In the genomic region with DNA sequence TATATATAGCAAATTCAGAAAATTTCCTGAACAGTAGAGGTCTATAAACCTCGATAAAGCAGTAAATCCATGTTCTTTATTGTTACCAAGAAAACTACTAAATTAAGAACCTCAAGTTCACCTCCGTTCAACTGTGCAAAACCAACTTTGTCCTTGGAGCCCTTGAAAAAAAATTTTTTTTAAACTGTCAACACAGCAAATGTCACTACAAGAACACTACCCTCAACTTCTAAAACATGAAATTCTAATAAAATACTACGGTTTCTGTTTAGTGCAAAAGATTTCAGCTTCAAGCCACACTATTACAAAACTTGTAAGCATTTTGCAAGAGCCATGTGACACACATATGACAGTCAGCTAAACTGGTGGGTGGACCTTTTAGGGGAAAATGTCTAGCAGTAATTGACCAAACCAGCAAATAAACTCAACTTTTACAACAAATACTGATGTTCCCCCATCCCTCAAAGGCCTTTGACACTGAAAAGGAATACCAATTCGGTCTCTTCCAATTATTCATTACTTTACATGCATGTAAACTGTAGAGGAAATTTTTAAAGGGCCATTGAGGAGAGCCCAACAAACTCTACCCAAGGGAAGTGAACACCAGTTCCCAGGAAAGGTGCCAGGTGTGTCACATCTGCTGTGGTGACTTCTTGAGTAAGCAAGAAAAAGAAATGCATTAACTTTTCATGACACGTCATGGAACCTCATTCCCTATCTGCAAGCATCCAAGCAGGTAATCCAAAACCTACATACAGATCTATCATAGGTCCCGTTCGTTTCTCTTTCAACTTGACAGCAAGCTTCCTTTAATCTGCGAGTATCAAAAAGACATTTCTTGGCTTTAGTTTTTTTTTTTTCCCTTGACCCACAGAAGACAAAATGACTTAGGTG, we compare ENCODE assay signal across 8 cellular contexts. TPM values are rescaled to one million over a fixed set of nuclear protein-coding genes. Genes with fewer than 3 reads are reported as not detected.
DNase-seq lines count a peak whose midpoint lies in the region; ATAC-seq and TF ChIP-seq lines count a peak whose summit lies in the region.

No MANE protein-coding gene starts in this region.

- no peak for TF ChIP-seq CTCF in VCaP (conservative IDR thresholded peaks at IDR 0.05)
- TF ChIP-seq CTCF in fibroblast of villous mesenchyme (IDR thresholded peaks at IDR 0.05; ENCODE audit: insufficient read depth, low read depth, low read length), result no peak

- peak overlapping the region; percentile 97 for H3K9ac ChIP-seq in rectal smooth muscle tissue (ENCODE audit: low read length)

- H3K27ac ChIP-seq in VCaP, result peak overlapping the region; percentile 91
- H3K27ac ChIP-seq in rectal smooth muscle tissue (ENCODE audit: low read depth, low read length), result peak overlapping the region; percentile 99

- H3K4me3 ChIP-seq in fibroblast of villous mesenchyme (ENCODE audit: low read depth, low read length), result peak overlapping the region; percentile 100
- peak overlapping the region; percentile 99 for H3K4me3 ChIP-seq in rectal smooth muscle tissue (ENCODE audit: low read length)

- no peaks in the 10 kb centered on the region for H3K36me3 ChIP-seq in rectal smooth muscle tissue (ENCODE audit: control insufficient read depth, insufficient read depth, low read length)

- DNase-seq in stimulated activated CD4-positive, alpha-beta T cell treated with anti-CD3 and anti-CD28 coated beads, Interleukin-1b, Interleukin-23, amount 100 ng/mL, for 48 hours, result peak; percentile 33
- no peak for DNase-seq in stimulated activated CD4-positive, alpha-beta T cell treated with anti-CD3 and anti-CD28 coated beads, Interleukin-2, amount 100 ng/mL, for 48 hours
- DNase-seq in fibroblast of villous mesenchyme (ENCODE audit: low read depth) (peak; percentile 86), DMS79 treated with DMSO at 0.1 percent for 48 hours (lab: John Stamatoyannopoulos, UW) (no peak)
- no peak for DNase-seq in effector CD4-positive, alpha-beta T cell

- peaks cover 3% of the 10 kb centered on the region for H3K27me3 ChIP-seq in rectal smooth muscle tissue (ENCODE audit: control insufficient read depth, insufficient read depth, low read length)

- ATAC-seq in GM18870 (IDR thresholded peaks at IDR 0.05; ENCODE audit: unreplicated experiment), result no peak

- H3K4me1 ChIP-seq in rectal smooth muscle tissue (ENCODE audit: control insufficient read depth, insufficient read depth, low read length), result peaks cover 8% of the 10 kb centered on the region

RNA-seq across cellular contexts. Expression of gene RAB1A, which starts 1.4 kb away (rescaled TPM):
- total RNA-seq in fibroblast of villous mesenchyme, result 91.5 and 101 TPM in 2 replicates

Comparison
In these comparisons a context has a peak if more than half of its experiments do, and no peak if none do; other contexts are left out.
1. DNase-seq: peak in stimulated activated CD4-positive, alpha-beta T cell treated with anti-CD3 and anti-CD28 coated beads, Interleukin-1b, Interleukin-23, amount 100 ng/mL, for 48 hours (single experiment) and fibroblast of villous mesenchyme (single experiment); none in stimulated activated CD4-positive, alpha-beta T cell treated with anti-CD3 and anti-CD28 coated beads, Interleukin-2, amount 100 ng/mL, for 48 hours (0 of 2), effector CD4-positive, alpha-beta T cell (single experiment) and DMS79 treated with DMSO at 0.1 percent for 48 hours (single experiment).